Comparison of ENCODE assay signal across 8 cellular contexts in genomic region chr2:172437419-172438063, GRCh38. TPM values are rescaled to one million over a fixed set of nuclear protein-coding genes. Genes with fewer than 3 reads are reported as not detected.
A peak's percentile ranks its signal among the peaks of the same experiment; 100 is the strongest.
DNase-seq lines count a peak whose midpoint lies in the region; ATAC-seq, FAIRE-seq and TF ChIP-seq lines count a peak whose summit lies in the region.

No MANE protein-coding gene starts in this region.

- FAIRE-seq in urothelium cell line (lab: Jason Lieb, UNC), result no peak

- ATAC-seq in GM19328 (IDR thresholded peaks at IDR 0.05; ENCODE audit: unreplicated experiment) (peak; percentile 67), HG02973 (IDR thresholded peaks at IDR 0.05; ENCODE audit: unreplicated experiment) (peak; percentile 48)
- peak; percentile 20 to 24 for ATAC-seq in naive thymus-derived CD8-positive, alpha-beta T cell

- peaks cover 38% of the 10 kb centered on the region for H3K4me1 Mint-ChIP-seq in T-helper 2 cell treated with Interferon-gamma antibody and Interleukin-4, amounts not matched to agents 5 μg/mL and 100 μg/mL, for 36 hours (ENCODE audit: low read depth)
- peaks cover 0 to 45% (median 22%) of the 10 kb centered on the region in 4 donors for H3K4me1 Mint-ChIP-seq in naive thymus-derived CD8-positive, alpha-beta T cell
- peaks cover 29% of the 10 kb centered on the region for H3K4me1 Mint-ChIP-seq in osteocyte (ENCODE audit: unreplicated experiment)

- POLR2A ChIA-PET in naive thymus-derived CD8-positive, alpha-beta T cell (lab: Charles Lee), result interaction anchor here (1.3 to 7.8 kb wide), 5 partner anchors 7 to 27 kb away, joined by 3 to 112 read pairs (median 6); partner anchors contain the start of gene ITGA6

- H3K36me3 Mint-ChIP-seq in T-helper 2 cell treated with Interferon-gamma antibody and Interleukin-4, amounts not matched to agents 5 μg/mL and 100 μg/mL, for 36 hours (ENCODE audit: low read depth), result no peaks in the 10 kb centered on the region
- H3K36me3 Mint-ChIP-seq in naive thymus-derived CD8-positive, alpha-beta T cell, result no peaks in the 10 kb centered on the region
- H3K36me3 Mint-ChIP-seq in osteocyte (ENCODE audit: unreplicated experiment), result no peaks in the 10 kb centered on the region

- peak; percentile 47 for DNase-seq in T-helper 2 cell treated with Interferon-gamma antibody and Interleukin-4, amounts not matched to agents 5 μg/mL and 100 μg/mL, for 36 hours (ENCODE audit: low spot score)
- DNase-seq in naive thymus-derived CD8-positive, alpha-beta T cell, result peak in 5 of 10 donors; percentile 4 to 52 (median 35)
- no peak for DNase-seq in NCI-H1105 (lab: John Stamatoyannopoulos, UW)
- no peak for DNase-seq in urothelium cell line (ENCODE audit: low spot score)
- DNase-seq in epidermal melanocyte (ENCODE audit: insufficient read length, low spot score), result no peak
- no peak for DNase-seq in osteocyte (ENCODE audit: extremely low spot score, unreplicated experiment)

- no peak overlapping the region for H3K27ac Mint-ChIP-seq in T-helper 2 cell treated with Interferon-gamma antibody and Interleukin-4, amounts not matched to agents 5 μg/mL and 100 μg/mL, for 36 hours
- no peak overlapping the region for H3K27ac Mint-ChIP-seq in naive thymus-derived CD8-positive, alpha-beta T cell
- H3K27ac Mint-ChIP-seq in osteocyte (ENCODE audit: unreplicated experiment), result no peak overlapping the region

- no peak overlapping the region for H3K4me3 Mint-ChIP-seq in T-helper 2 cell treated with Interferon-gamma antibody and Interleukin-4, amounts not matched to agents 5 μg/mL and 100 μg/mL, for 36 hours
- H3K4me3 Mint-ChIP-seq in naive thymus-derived CD8-positive, alpha-beta T cell, result no peak overlapping the region
- no peak overlapping the region for H3K4me3 Mint-ChIP-seq in osteocyte (ENCODE audit: unreplicated experiment)

- H3K9me3 Mint-ChIP-seq in T-helper 2 cell treated with Interferon-gamma antibody and Interleukin-4, amounts not matched to agents 5 μg/mL and 100 μg/mL, for 36 hours, result no peaks in the 10 kb centered on the region
- no peaks in the 10 kb centered on the region for H3K9me3 Mint-ChIP-seq in naive thymus-derived CD8-positive, alpha-beta T cell
- no peaks in the 10 kb centered on the region for H3K9me3 Mint-ChIP-seq in osteocyte (ENCODE audit: unreplicated experiment)

- TF ChIP-seq CTCF in osteocyte (IDR thresholded peaks at IDR 0.05), result no peak

- H3K27me3 Mint-ChIP-seq in T-helper 2 cell treated with Interferon-gamma antibody and Interleukin-4, amounts not matched to agents 5 μg/mL and 100 μg/mL, for 36 hours (ENCODE audit: low read depth), result peaks cover 52% of the 10 kb centered on the region
- no peaks in the 10 kb centered on the region for H3K27me3 Mint-ChIP-seq in naive thymus-derived CD8-positive, alpha-beta T cell
- no peaks in the 10 kb centered on the region for H3K27me3 Mint-ChIP-seq in osteocyte (ENCODE audit: unreplicated experiment)

RNA-seq across cellular contexts. Expression of gene ITGA6, which starts 10.2 kb away (rescaled TPM):
- total RNA-seq in naive thymus-derived CD8-positive, alpha-beta T cell, result 100 to 1,000 TPM; 119 to 127 TPM
- 10 to 100 TPM; 58.4 to 80.0 (median 64.2) TPM for polyA plus RNA-seq in naive thymus-derived CD8-positive, alpha-beta T cell
- 4.2 and 5.1 TPM in 2 replicates for total RNA-seq in osteocyte

Comparison
In these comparisons a context has a peak if more than half of its experiments do, and no peak if none do; other contexts are left out.
1. RNA of gene ITGA6, which starts 10.2 kb away (total RNA-seq): 119 to 127 TPM in naive thymus-derived CD8-positive, alpha-beta T cell; 4.2 to 5.1 TPM in osteocyte; every median in the first group is over 10 times any median in the second.
2. Peak in every context shown above with its lines, with median percentiles within 50 percentile points of each other: ATAC-seq.